ENCODE assay signal across 8 cellular contexts in genomic region chr6:53734473-53735299, GRCh38.
DNase-seq lines count a peak whose midpoint lies in the region; ATAC-seq, FAIRE-seq and TF ChIP-seq lines count a peak whose summit lies in the region.

No MANE protein-coding gene starts in this region.

- no peak overlapping the region for H3K4me3 Mint-ChIP-seq in neural crest cell

- no peaks in the 10 kb centered on the region for H3K79me2 ChIP-seq in H1 (ENCODE audit: control insufficient read depth in 1 of 2, insufficient read depth in 2 of 2, low read length in 2 of 2)

- peak; percentile 10 for DNase-seq in NK-92 treated with Interleukin-12 subunit alpha and Interleukin-12 subunit beta, amount 100 ng/mL, for 24 hours (lab: John Stamatoyannopoulos, UW)
- DNase-seq in NK-92 (lab: John Stamatoyannopoulos, UW; ENCODE audit: unreplicated experiment) (no peak), Peyer's patch (peak; percentile 44 to 82 (median 74)), H1 (ENCODE audit: low read depth in 1 of 2, low spot score in 2 of 2) (peak; percentile 29 to 78), neural crest cell (ENCODE audit: low read depth, low spot score) (peak; percentile 11)

- POLR2A ChIA-PET in H1 (lab: Charles Lee; ENCODE audit: partially characterized antibody) = no interaction called here

- no peak overlapping the region for H4K5ac ChIP-seq in H1 (ENCODE audit: insufficient read length, low read depth, low read length)

- H3K9ac ChIP-seq in H1 (replicated peaks in 1 of 4; ENCODE audit: extremely low read depth in 1 of 4, low read depth in 3 of 4, low read length in 3 of 4) = no peak overlapping the region

- H3K27ac ChIP-seq in Peyer's patch (peak overlapping the region in 2 of 4 donors; percentile 69 to 76), H1 (ENCODE audit: low read depth, low read length) (no peak overlapping the region)

- H3K27me3 ChIP-seq in Peyer's patch (no peaks in the 10 kb centered on the region), H1 (replicated peaks in 1 of 4; ENCODE audit: control insufficient read depth in 3 of 4, extremely low read depth in 1 of 4, insufficient read depth in 3 of 4, low read length in 3 of 4) (no peaks in the 10 kb centered on the region)

- H3K56ac ChIP-seq in H1 (replicated peaks; ENCODE audit: insufficient read length, low read depth, low read length) = no peak overlapping the region

- TF ChIP-seq EP300 in H1 (IDR thresholded peaks at IDR 0.05; ENCODE audit: borderline replicate concordance in 1 of 2, low read depth in 2 of 2, low read length in 2 of 2) = no peak

- no peak overlapping the region for H3K23ac ChIP-seq in H1 (ENCODE audit: insufficient read length)

- no peaks in the 10 kb centered on the region for H3K27me3 Mint-ChIP-seq in neural crest cell (ENCODE audit: low read depth)

- H4K91ac ChIP-seq in H1 (replicated peaks; ENCODE audit: insufficient read length, low read length) = no peak overlapping the region

- no peak overlapping the region for H2BK20ac ChIP-seq in H1 (ENCODE audit: low read length)

- H3K4me1 Mint-ChIP-seq in neural crest cell = no peaks in the 10 kb centered on the region

- peak; percentile 55 to 63 for TF ChIP-seq RAD21 in H1 (IDR thresholded peaks at IDR 0.05 in 1 of 2, conservative IDR thresholded peaks at IDR 0.05 in 1 of 2; ENCODE audit: low read depth in 2 of 2, low read length in 2 of 2)

- H3K79me1 ChIP-seq in H1 (ENCODE audit: low read depth, low read length) = no peaks in the 10 kb centered on the region

- H3K36me3 ChIP-seq in Peyer's patch (no peaks in the 10 kb centered on the region), H1 (ENCODE audit: control insufficient read depth in 2 of 4, insufficient read depth in 4 of 4, low read length in 3 of 4) (no peaks in the 10 kb centered on the region)

- ATAC-seq in HG02623 (IDR thresholded peaks at IDR 0.05; ENCODE audit: unreplicated experiment) = peak; percentile 54
- ATAC-seq in GM18858 (IDR thresholded peaks at IDR 0.05; ENCODE audit: unreplicated experiment) = no peak
- ATAC-seq in HG03439 (IDR thresholded peaks at IDR 0.05; ENCODE audit: unreplicated experiment) = no peak

- H3K9me3 Mint-ChIP-seq in neural crest cell = no peaks in the 10 kb centered on the region

- WGBS in H1 (ENCODE audit: extremely low coverage in 1 of 2, insufficient coverage in 1 of 2, insufficient read length in 1 of 2, insufficient replicate concordance in 2 of 2, low coverage in 1 of 2, low lambda C conversion rate in 2 of 2, missing lambda C conversion rate in 1 of 2), 2 experiments = 71% methylated on average over 13 of the region's 13 CpGs; no CpG with 5 or more reads in 1 of the 2 experiments

- peaks cover 0 to 14% (median 1%) of the 10 kb centered on the region in 4 donors for H3K4me1 ChIP-seq in Peyer's patch
- H3K4me1 ChIP-seq in H1 (replicated peaks in 1 of 4; ENCODE audit: control insufficient read depth in 3 of 4, insufficient read depth in 4 of 4, low read length in 3 of 4) = peaks cover 0 to 3% (median 0%) of the 10 kb centered on the region in 4 experiments; a peak in 1 of 7 replicates

- no peak overlapping the region for H3K4me2 ChIP-seq in H1 (ENCODE audit: insufficient read depth in 1 of 2, low read depth in 2 of 2, low read length in 2 of 2)

- no peak overlapping the region for H3K27ac Mint-ChIP-seq in neural crest cell (ENCODE audit: unreplicated experiment)

- no peak overlapping the region for H4K8ac ChIP-seq in H1 (ENCODE audit: extremely low read depth, insufficient read depth, low read length)

- H3K4ac ChIP-seq in H1 (replicated peaks; ENCODE audit: insufficient read length, low read depth, low read length) = no peak overlapping the region

- CTCF ChIA-PET in H1 (lab: Charles Lee; ENCODE audit: partially characterized antibody) = interaction anchor here (0.5 to 4.3 kb wide), 41 partner anchors 9 to 1875 kb away, joined by 3 to 27 read pairs (median 4); no protein-coding TSS in a partner anchor

- no peaks in the 10 kb centered on the region for H3K9me3 ChIP-seq in Peyer's patch
- H3K9me3 ChIP-seq in H1 (ENCODE audit: insufficient read depth in 2 of 2, low read depth in 1 of 2, low read length in 1 of 2) = no peaks in the 10 kb centered on the region

- H2BK15ac ChIP-seq in H1 (ENCODE audit: low read length) = no peak overlapping the region

- peak; percentile 32 for FAIRE-seq in H1 (lab: Jason Lieb, UNC)

- no peak overlapping the region for H3K14ac ChIP-seq in H1 (ENCODE audit: insufficient read length)

- peak in 4 of 6 experiments; percentile 24 to 43 (median 32) for TF ChIP-seq CTCF in Peyer's patch (IDR thresholded peaks at IDR 0.05)
- peak; percentile 70 to 87 (median 79) for TF ChIP-seq CTCF in H1 (IDR thresholded peaks at IDR 0.05; ENCODE audit: control extremely low read depth in 1 of 3, insufficient read depth in 1 of 3, low read depth in 1 of 3, low read length in 3 of 3)
- peak; percentile 53 for TF ChIP-seq CTCF in neural crest cell (conservative IDR thresholded peaks at IDR 0.05)

- no peaks in the 10 kb centered on the region for H3K36me3 Mint-ChIP-seq in neural crest cell (ENCODE audit: low read depth)

- no peak overlapping the region for H2BK5ac ChIP-seq in H1 (ENCODE audit: low read depth, low read length)

- H2BK120ac ChIP-seq in H1 (replicated peaks; ENCODE audit: low read depth, low read length) = no peak overlapping the region

- H3K23me2 ChIP-seq in H1 (ENCODE audit: low read depth, low read length) = no peaks in the 10 kb centered on the region

- H3K18ac ChIP-seq in H1 (ENCODE audit: extremely low read depth, low read length) = no peak overlapping the region

- H2AK5ac ChIP-seq in H1 (ENCODE audit: low read depth, low read length) = no peak overlapping the region

- no peaks in the 10 kb centered on the region for H4K20me1 ChIP-seq in H1 (replicated peaks in 1 of 2; ENCODE audit: control insufficient read depth in 1 of 2, insufficient read depth in 2 of 2, low read length in 2 of 2)

- H2AFZ ChIP-seq in H1 (ENCODE audit: low read length) = no peak overlapping the region

- peak overlapping the region in 2 of 4 donors; percentile 6 to 16 for H3K4me3 ChIP-seq in Peyer's patch
- H3K4me3 ChIP-seq in H1 (ENCODE audit: extremely low read depth in 1 of 4, insufficient read depth in 2 of 4, low read depth in 3 of 4, low read length in 4 of 4) = no peak overlapping the region

- H2BK12ac ChIP-seq in H1 (ENCODE audit: low read depth, low read length) = no peak overlapping the region

- TF ChIP-seq POLR2A in Peyer's patch (IDR thresholded peaks at IDR 0.05) (no peak), H1 (IDR thresholded peaks at IDR 0.05; ENCODE audit: control extremely low read depth in 1 of 2, low read depth in 2 of 2, low read length in 2 of 2) (no peak)

TF ChIP-seq in H1, 55 proteins besides CTCF, POLR2A, EP300 and RAD21:
- TF ChIP-seq MAX (IDR thresholded peaks at IDR 0.05) (0 out of 2 replicates have a peak, but pooled peaks have one; percentile 31), GTF2F1 (IDR thresholded peaks at IDR 0.05; ENCODE audit: borderline replicate concordance, low read depth, low read length) (no peak)
